Comparison of ENCODE assay signal across 8 cellular contexts in the genomic region with DNA sequence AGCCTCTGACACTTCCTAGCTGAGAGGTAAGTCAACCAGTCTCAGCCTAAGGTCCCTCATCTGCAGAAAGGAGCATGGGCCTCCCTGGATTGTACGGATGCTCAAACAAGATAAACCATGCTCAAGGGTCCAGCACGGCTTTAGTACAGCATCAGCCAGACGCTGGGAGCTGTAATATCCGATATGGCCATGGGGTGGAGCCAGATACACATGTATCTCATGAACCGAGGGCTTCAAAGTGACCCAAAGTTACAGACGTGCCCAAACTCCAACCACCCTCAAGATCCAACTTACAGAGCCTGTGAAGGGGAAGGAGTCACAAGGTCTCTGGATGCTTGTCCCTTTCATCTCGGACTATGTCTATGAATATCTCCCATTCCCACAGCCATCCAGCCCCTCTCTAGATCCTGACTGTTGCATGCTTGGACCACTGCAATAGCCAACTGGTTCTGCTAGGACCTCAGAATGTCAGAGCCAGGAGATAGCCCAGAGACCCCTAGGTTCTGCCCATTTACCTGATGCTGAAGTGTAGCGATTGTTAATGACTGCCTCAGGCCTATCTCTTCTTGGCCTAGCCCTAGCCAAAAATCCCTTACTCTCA.
A peak's percentile ranks its signal among the peaks of the same experiment; 100 is the strongest.
DNase-seq lines count a peak whose midpoint lies in the region; ATAC-seq and TF ChIP-seq lines count a peak whose summit lies in the region.

No MANE protein-coding gene starts in this region.

- H3K9ac ChIP-seq in OCI-LY1 (ENCODE audit: low read length) = no peak overlapping the region

- H3K27me3 ChIP-seq in OCI-LY1 (ENCODE audit: insufficient read depth, low read length) = peaks cover 4% of the 10 kb centered on the region; the same call in 1 of the 2 replicates
- no peaks in the 10 kb centered on the region for H3K27me3 ChIP-seq in naive thymus-derived CD4-positive, alpha-beta T cell (ENCODE audit: control insufficient read depth in 2 of 2, insufficient read depth in 2 of 2, low read length in 2 of 2)

- H3K79me2 ChIP-seq in OCI-LY1 (ENCODE audit: insufficient read depth, low read length) = no peaks in the 10 kb centered on the region

- H3K4me3 ChIP-seq in OCI-LY1 (ENCODE audit: low read depth, low read length, poor library complexity, severe bottlenecking) = no peak overlapping the region
- H3K4me3 ChIP-seq in epithelial cell of proximal tubule (ENCODE audit: low read depth, low read length) = no peak overlapping the region
- H3K4me3 ChIP-seq in naive thymus-derived CD4-positive, alpha-beta T cell (ENCODE audit: low read length) = no peak overlapping the region

- no peaks in the 10 kb centered on the region for H3K36me3 ChIP-seq in OCI-LY1 (ENCODE audit: insufficient read depth, low read length)
- no peaks in the 10 kb centered on the region for H3K36me3 ChIP-seq in naive thymus-derived CD4-positive, alpha-beta T cell (ENCODE audit: control insufficient read depth in 2 of 3, insufficient read depth in 3 of 3, low read length in 3 of 3)

- H3K27ac ChIP-seq in OCI-LY1 (ENCODE audit: low read depth, low read length, poor library complexity, severe bottlenecking) = no peak overlapping the region
- H3K27ac ChIP-seq in naive thymus-derived CD4-positive, alpha-beta T cell (ENCODE audit: low read depth, low read length) = no peak overlapping the region

- H3F3A ChIP-seq in OCI-LY1 (ENCODE audit: insufficient read depth, low read length) = no peaks in the 10 kb centered on the region

- peak; percentile 92 for TF ChIP-seq CTCF in OCI-LY1 (IDR thresholded peaks at IDR 0.05; ENCODE audit: low read length)
- TF ChIP-seq CTCF in epithelial cell of proximal tubule (conservative IDR thresholded peaks at IDR 0.05; ENCODE audit: low read depth, low read length) = peak; percentile 91

- POLR2A ChIA-PET in naive thymus-derived CD4-positive, alpha-beta T cell (lab: Charles Lee) = no interaction called here

- H3K36me3 Mint-ChIP-seq in naive thymus-derived CD4-positive, alpha-beta T cell = no peaks in the 10 kb centered on the region
- no peaks in the 10 kb centered on the region for H3K36me3 Mint-ChIP-seq in stimulated activated memory B cell treated with anti-CD40 and anti-IgM and Interleukin-4, amounts not matched to agents 10 μg/mL and 1 μg/mL and 100 μg/mL, for 72 hours

- no peaks in the 10 kb centered on the region for H3K9me3 ChIP-seq in OCI-LY1 (ENCODE audit: low read length)
- H3K9me3 ChIP-seq in naive thymus-derived CD4-positive, alpha-beta T cell (ENCODE audit: control insufficient read depth in 2 of 3, low read length in 3 of 3) = no peaks in the 10 kb centered on the region

- no peaks in the 10 kb centered on the region for H3K9me3 Mint-ChIP-seq in naive thymus-derived CD4-positive, alpha-beta T cell
- H3K9me3 Mint-ChIP-seq in stimulated activated memory B cell treated with anti-CD40 and anti-IgM and Interleukin-4, amounts not matched to agents 10 μg/mL and 1 μg/mL and 100 μg/mL, for 72 hours = no peaks in the 10 kb centered on the region

- DNase-seq in SIG-M5 treated with dmso at 0.1 percent for 504 hours (lab: John Stamatoyannopoulos, UW; ENCODE audit: unreplicated experiment) (peak; percentile 62), SIG-M5 (lab: John Stamatoyannopoulos, UW) (no peak), activated T-cell treated with anti-CD3 and anti-CD28 coated beads for 1 hour (ENCODE audit: low read depth) (peak; percentile 74), epithelial cell of proximal tubule (ENCODE audit: low read depth) (no peak)
- peak; percentile 54 to 80 (median 69) for DNase-seq in naive thymus-derived CD4-positive, alpha-beta T cell

- H3K4me2 ChIP-seq in OCI-LY1 (ENCODE audit: low read length) = no peak overlapping the region

- intact Hi-C loops in naive thymus-derived CD4-positive, alpha-beta T cell (cut with micrococcal nuclease) = loop anchor here (1.0 to 5.0 kb wide), 10 partner anchors 54 to 496 kb away; a partner anchor contains a TSS

- H2AFZ ChIP-seq in OCI-LY1 (ENCODE audit: low read length) = no peak overlapping the region

- peaks cover 0 to 4% (median 0%) of the 10 kb centered on the region in 5 donors for H3K27me3 Mint-ChIP-seq in naive thymus-derived CD4-positive, alpha-beta T cell
- H3K27me3 Mint-ChIP-seq in stimulated activated memory B cell treated with anti-CD40 and anti-IgM and Interleukin-4, amounts not matched to agents 10 μg/mL and 1 μg/mL and 100 μg/mL, for 72 hours = peaks cover 17% of the 10 kb centered on the region

- CTCF ChIA-PET in naive thymus-derived CD4-positive, alpha-beta T cell (lab: Charles Lee) = interaction anchor here (0.5 to 5.3 kb wide), 29 partner anchors 10 to 562 kb away, joined by 3 to 48 read pairs (median 4); a partner anchor contains a TSS

- no peaks in the 10 kb centered on the region for H3K4me1 ChIP-seq in OCI-LY1 (ENCODE audit: insufficient read depth, low read length, severe bottlenecking)
- no peaks in the 10 kb centered on the region for H3K4me1 ChIP-seq in naive thymus-derived CD4-positive, alpha-beta T cell (ENCODE audit: control insufficient read depth in 2 of 2, insufficient read depth in 2 of 2, low read length in 2 of 2)

- peaks cover 0 to 6% (median 2%) of the 10 kb centered on the region in 7 donors for H3K4me1 Mint-ChIP-seq in naive thymus-derived CD4-positive, alpha-beta T cell
- H3K4me1 Mint-ChIP-seq in stimulated activated memory B cell treated with anti-CD40 and anti-IgM and Interleukin-4, amounts not matched to agents 10 μg/mL and 1 μg/mL and 100 μg/mL, for 72 hours = no peaks in the 10 kb centered on the region

- H3K9me2 ChIP-seq in OCI-LY1 (ENCODE audit: low read depth, low read length) = no peaks in the 10 kb centered on the region

- no peak overlapping the region for H3K4me3 Mint-ChIP-seq in naive thymus-derived CD4-positive, alpha-beta T cell
- H3K4me3 Mint-ChIP-seq in stimulated activated memory B cell treated with anti-CD40 and anti-IgM and Interleukin-4, amounts not matched to agents 10 μg/mL and 1 μg/mL and 100 μg/mL, for 72 hours = no peak overlapping the region

- ATAC-seq in HG03432 (IDR thresholded peaks at IDR 0.05; ENCODE audit: unreplicated experiment) = peak; percentile 76
- peak; percentile 91 for ATAC-seq in naive thymus-derived CD4-positive, alpha-beta T cell
- ATAC-seq in stimulated activated memory B cell treated with anti-CD40 and anti-IgM and Interleukin-4, amounts not matched to agents 10 μg/mL and 1 μg/mL and 100 μg/mL, for 72 hours = peak; percentile 72

- no peaks in the 10 kb centered on the region for H4K20me1 ChIP-seq in OCI-LY1 (ENCODE audit: insufficient read depth, low read length)

- H3K27ac Mint-ChIP-seq in naive thymus-derived CD4-positive, alpha-beta T cell = peak overlapping the region in 1 of 9 donors; percentile 25
- H3K27ac Mint-ChIP-seq in stimulated activated memory B cell treated with anti-CD40 and anti-IgM and Interleukin-4, amounts not matched to agents 10 μg/mL and 1 μg/mL and 100 μg/mL, for 72 hours = no peak overlapping the region

Comparison
In these comparisons a context has a peak if more than half of its experiments do, and no peak if none do; other contexts are left out.
1. DNase-seq: peak in SIG-M5 treated with dmso at 0.1 percent for 504 hours (single experiment), activated T-cell treated with anti-CD3 and anti-CD28 coated beads for 1 hour (single experiment) and naive thymus-derived CD4-positive, alpha-beta T cell (9 of 9); none in SIG-M5 (single experiment) and epithelial cell of proximal tubule (single experiment).
2. Peak in every context shown above with its lines, with median percentiles within 50 percentile points of each other: ATAC-seq.